Comparison of ENCODE assay signal across 32 cellular contexts in the genomic region with DNA sequence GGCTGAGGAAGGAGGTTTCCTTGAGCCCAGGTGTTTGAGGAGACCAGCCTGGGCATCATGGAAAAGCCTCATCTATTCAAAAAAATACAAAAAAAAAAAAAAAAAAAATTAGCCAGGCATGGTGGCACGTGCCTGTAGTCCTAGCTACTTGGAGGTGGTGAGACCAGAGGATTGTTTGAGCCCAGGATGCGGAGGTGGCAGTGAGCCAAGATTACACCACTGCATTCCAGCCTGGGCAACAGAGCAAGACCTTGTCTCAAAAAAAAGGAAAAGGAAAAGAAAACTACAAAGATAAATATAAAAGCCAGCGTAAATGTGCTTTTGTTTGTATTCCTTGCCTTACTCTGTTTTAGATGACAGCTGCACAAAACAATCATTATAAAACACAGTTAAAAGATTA.
"Had no signal": no experiment of that assay in that cellular context is flagged by ENCODE, and none has a peak within 500 bp of the region (broad histone marks: within the 10 kb centered on the region; RNA-seq: fewer than 3 reads in every experiment).

No MANE protein-coding gene starts in this region.

- ATAC-seq: activated CD8-positive, alpha-beta T cell treated with anti-CD3 and anti-CD28 coated beads for 36 hours; activated T-cell treated with anti-CD3 and anti-CD28 coated beads, Interleukin-2, amount 50 U/mL, for 72 hours; activated T-helper 17 cell treated with anti-CD3 and anti-CD28 coated beads, Interleukin-2, amount 50 U/mL, for 72 hours; PC-3; Right ventricle myocardium inferior had no signal

- DNase-seq: activated CD4-positive, alpha-beta T cell treated with anti-CD3 and anti-CD28 coated beads for 1 hour; activated CD4-positive, alpha-beta T cell treated with anti-CD3 and anti-CD28 coated beads for 48 hours; activated CD4-positive, CD25-positive, alpha-beta regulatory T cell; activated CD8-positive, alpha-beta T cell treated with anti-CD3 and anti-CD28 coated beads for 36 hours; activated effector memory CD4-positive, alpha-beta T cell treated with anti-CD3 and anti-CD28 coated beads, Interleukin-2, amount 50 U/mL, for 16 hours; activated naive CD4-positive, alpha-beta T cell; activated naive CD4-positive, alpha-beta T cell treated with anti-CD3 and anti-CD28 coated beads, Interleukin-2, amount 50 U/mL, for 16 hours; activated naive CD8-positive, alpha-beta T cell treated with anti-CD3 and anti-CD28 coated beads for 36 hours; activated T-cell treated with anti-CD3 and anti-CD28 coated beads, Interleukin-2, amount 50 U/mL, for 1 hour; activated T-cell treated with anti-CD3 and anti-CD28 coated beads, Interleukin-2, amount 50 U/mL, for 72 hours; amniotic stem cell; aorta; brain microvascular endothelial cell; central memory CD4-positive, alpha-beta T cell; NCI-H1436 treated with DMSO at 0.1 percent for 48 hours; NCI-H187; NCI-H2029 treated with DMSO at 0.1 percent for 48 hours; NCI-H2107; NCI-H2171; NCI-H510A; NCI-H526; NCI-H748 treated with DMSO at 0.1 percent for 48 hours; NK-92 treated with Interleukin-12 subunit alpha and Interleukin-12 subunit beta, amount 100 ng/mL, for 24 hours; PC-3; SIG-M5; SW 1271; T-helper 1 cell; T-helper 2 cell; T-helper 9 cell; WERI-Rb-1 had no signal
